In genomic region chr1:156198831-156199349, GRCh38 we compare ENCODE assay signal across 1 cellular context.
TF ChIP-seq lines count a peak whose summit lies in the region.

No MANE protein-coding gene starts in this region.

TF ChIP-seq in SK-N-SH treated with all-trans-retinoic acid at 6 μM for 48 hours, 23 proteins besides CTCF, POLR2A, EP300 and RAD21 (continued from another document):
- TF ChIP-seq POU6F1 (CRISPR knock-in tag; IDR thresholded peaks at IDR 0.05; ENCODE audit: borderline replicate concordance, low read depth), result no peak
- TF ChIP-seq TCF4 (CRISPR knock-in tag; IDR thresholded peaks at IDR 0.05; ENCODE audit: borderline replicate concordance), result no peak
- no peak for TF ChIP-seq GLIS3 (CRISPR knock-in tag; IDR thresholded peaks at IDR 0.05)
- TF ChIP-seq TOX (CRISPR knock-in tag; IDR thresholded peaks at IDR 0.05; ENCODE audit: borderline replicate concordance), result no peak
- TF ChIP-seq ZC3H10 (CRISPR knock-in tag; IDR thresholded peaks at IDR 0.05), result no peak
- no peak for TF ChIP-seq CSRNP3 (CRISPR knock-in tag; IDR thresholded peaks at IDR 0.05)
- TF ChIP-seq ZNF70 (CRISPR knock-in tag; IDR thresholded peaks at IDR 0.05), result no peak
- no peak for TF ChIP-seq TSHZ2 (CRISPR knock-in tag; IDR thresholded peaks at IDR 0.05)
- no peak for TF ChIP-seq ZFP3 (CRISPR knock-in tag; IDR thresholded peaks at IDR 0.05)
- TF ChIP-seq ESRRG (CRISPR knock-in tag; IDR thresholded peaks at IDR 0.05), result no peak
- TF ChIP-seq ARNTL (CRISPR knock-in tag; IDR thresholded peaks at IDR 0.05; ENCODE audit: borderline replicate concordance, low read depth), result no peak
- no peak for TF ChIP-seq ISL1 (CRISPR knock-in tag; IDR thresholded peaks at IDR 0.05)
- TF ChIP-seq, protein P1, sequence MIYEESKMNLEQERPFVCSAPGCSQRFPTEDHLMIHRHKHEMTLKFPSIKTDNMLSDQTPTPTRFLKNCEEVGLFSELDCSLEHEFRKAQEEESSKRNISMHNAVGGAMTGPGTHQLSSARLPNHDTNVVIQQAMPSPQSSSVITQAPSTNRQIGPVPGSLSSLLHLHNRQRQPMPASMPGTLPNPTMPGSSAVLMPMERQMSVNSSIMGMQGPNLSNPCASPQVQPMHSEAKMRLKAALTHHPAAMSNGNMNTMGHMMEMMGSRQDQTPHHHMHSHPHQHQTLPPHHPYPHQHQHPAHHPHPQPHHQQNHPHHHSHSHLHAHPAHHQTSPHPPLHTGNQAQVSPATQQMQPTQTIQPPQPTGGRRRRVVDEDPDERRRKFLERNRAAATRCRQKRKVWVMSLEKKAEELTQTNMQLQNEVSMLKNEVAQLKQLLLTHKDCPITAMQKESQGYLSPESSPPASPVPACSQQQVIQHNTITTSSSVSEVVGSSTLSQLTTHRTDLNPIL (CRISPR knock-in tag; IDR thresholded peaks at IDR 0.05; ENCODE audit: low read depth), result no peak
- TF ChIP-seq ZNF565 (CRISPR knock-in tag; conservative IDR thresholded peaks at IDR 0.05; ENCODE audit: low read depth), result no peak
